14 cellular contexts compared by ENCODE assay signal in the genomic region with DNA sequence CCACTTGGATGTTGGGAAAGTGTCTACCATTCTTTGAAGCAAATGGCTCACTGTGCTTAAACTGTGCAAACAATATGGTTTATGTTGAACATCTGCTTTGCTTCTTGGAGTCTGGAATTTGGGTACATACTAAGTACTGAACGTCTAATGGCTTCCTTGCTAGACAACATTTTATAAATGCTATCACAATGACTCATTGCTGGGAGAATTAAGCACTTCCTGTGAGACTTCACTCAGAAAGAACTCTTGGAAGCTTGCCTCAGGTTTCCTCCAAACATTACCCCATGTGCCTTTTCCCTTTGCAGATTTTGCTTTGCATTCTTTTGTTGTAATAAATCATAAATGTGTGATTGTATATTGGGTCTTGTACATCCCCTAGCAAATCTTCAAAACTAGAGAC.
DNase-seq lines count a peak whose midpoint lies in the region; ATAC-seq and TF ChIP-seq lines count a peak whose summit lies in the region.
"Had no signal": no experiment of that assay in that cellular context is flagged by ENCODE, and none has a peak within 500 bp of the region (broad histone marks: within the 10 kb centered on the region; RNA-seq: fewer than 3 reads in every experiment).

No MANE protein-coding gene starts in this region.

- H3K4me1 ChIP-seq in Peyer's patch, result no peaks in the 10 kb centered on the region
- H3K4me1 ChIP-seq: BLaER1, psoas muscle had no signal

- CTCF ChIA-PET in AG04449 (lab: Yijun Ruan, JAX), result interaction anchor here (0.9 kb wide), 1 partner anchor 67 kb away, joined by 3 read pairs; no protein-coding TSS in a partner anchor
- CTCF ChIA-PET in activated CD8-positive, alpha-beta T cell treated with anti-CD3 and anti-CD28 coated beads for 36 hours (lab: Charles Lee), result no interaction called here

- no peaks in the 10 kb centered on the region for H3K27me3 Mint-ChIP-seq in activated CD8-positive, alpha-beta T cell treated with anti-CD3 and anti-CD28 coated beads for 36 hours
- H3K27me3 Mint-ChIP-seq: activated B cell treated with CpG ODN at 0.5 μM for 24 hours had no signal

- H3K27me3 ChIP-seq in Peyer's patch, result no peaks in the 10 kb centered on the region
- H3K27me3 ChIP-seq: BLaER1 had no signal

- POLR2A ChIA-PET in AG04449 (lab: Yijun Ruan, JAX), result interaction anchor here (0.6 kb wide), 1 partner anchor 15 kb away, joined by 3 read pairs; no protein-coding TSS in a partner anchor
- POLR2A ChIA-PET in activated CD8-positive, alpha-beta T cell treated with anti-CD3 and anti-CD28 coated beads for 36 hours (lab: Charles Lee), result no interaction called here

- H3K27ac ChIP-seq in Peyer's patch, result no peak overlapping the region
- H3K27ac ChIP-seq: BLaER1, psoas muscle had no signal

- H3K9me3 ChIP-seq in Peyer's patch, result no peaks in the 10 kb centered on the region
- H3K9me3 ChIP-seq: BLaER1, psoas muscle had no signal

- no peaks in the 10 kb centered on the region for H3K36me3 ChIP-seq in Peyer's patch
- H3K36me3 ChIP-seq: BLaER1 had no signal

- ATAC-seq in activated CD8-positive, alpha-beta T cell treated with anti-CD3 and anti-CD28 coated beads for 36 hours, result no peak
- ATAC-seq: activated T-cell treated with anti-CD3 and anti-CD28 coated beads, Interleukin-2, amount 50 U/mL, for 72 hours; psoas muscle had no signal

- no peaks in the 10 kb centered on the region for H3K4me1 Mint-ChIP-seq in activated CD8-positive, alpha-beta T cell treated with anti-CD3 and anti-CD28 coated beads for 36 hours (ENCODE audit: low read depth)
- H3K4me1 Mint-ChIP-seq: activated B cell treated with CpG ODN at 0.5 μM for 24 hours had no signal

- H3K36me3 Mint-ChIP-seq in activated CD8-positive, alpha-beta T cell treated with anti-CD3 and anti-CD28 coated beads for 36 hours (ENCODE audit: low read depth), result no peaks in the 10 kb centered on the region

- peak; percentile 67 for DNase-seq in AG04449 (ENCODE audit: low read depth, low spot score)
- DNase-seq in HS-27A (ENCODE audit: low read depth), result peak; percentile 83
- peak; percentile 86 to 92 for DNase-seq in cardiac fibroblast (ENCODE audit: low read depth in 2 of 2)
- DNase-seq in kidney glomerular epithelial cell (lab: John Stamatoyannopoulos, UW), result peak; percentile 48
- DNase-seq in NCI-H1105 (lab: John Stamatoyannopoulos, UW), result no peak
- DNase-seq in Peyer's patch, result no peak
- DNase-seq in G401 (ENCODE audit: low spot score), result no peak
- no peak for DNase-seq in activated CD8-positive, alpha-beta T cell treated with anti-CD3 and anti-CD28 coated beads for 36 hours
- DNase-seq: activated B cell treated with CpG ODN at 0.5 μM for 24 hours; activated T-cell treated with anti-CD3 and anti-CD28 coated beads, Interleukin-2, amount 50 U/mL, for 72 hours; head of caudate nucleus; NCI-H2227 treated with DMSO at 0.1 percent for 48 hours; psoas muscle had no signal

- H3K4me3 Mint-ChIP-seq in activated CD8-positive, alpha-beta T cell treated with anti-CD3 and anti-CD28 coated beads for 36 hours, result no peak overlapping the region
- H3K4me3 Mint-ChIP-seq: activated B cell treated with CpG ODN at 0.5 μM for 24 hours; activated T-cell treated with anti-CD3 and anti-CD28 coated beads, Interleukin-2, amount 50 U/mL, for 72 hours had no signal

- H3K27ac Mint-ChIP-seq in activated CD8-positive, alpha-beta T cell treated with anti-CD3 and anti-CD28 coated beads for 36 hours, result no peak overlapping the region
- H3K27ac Mint-ChIP-seq: activated B cell treated with CpG ODN at 0.5 μM for 24 hours; activated T-cell treated with anti-CD3 and anti-CD28 coated beads, Interleukin-2, amount 50 U/mL, for 72 hours had no signal

- H3K9me3 Mint-ChIP-seq in activated CD8-positive, alpha-beta T cell treated with anti-CD3 and anti-CD28 coated beads for 36 hours, result no peaks in the 10 kb centered on the region

- intact Hi-C loops in activated CD8-positive, alpha-beta T cell treated with anti-CD3 and anti-CD28 coated beads for 36 hours (cut with micrococcal nuclease), result no loop called here

- in situ Hi-C loops in G401 (cut with HindIII; ENCODE audit: low sequenced_read_pairs), result no loop called here

- no peak overlapping the region for H3K4me3 ChIP-seq in AG04449 (ENCODE audit: low read depth, low read length)
- no peak overlapping the region for H3K4me3 ChIP-seq in cardiac fibroblast (replicated peaks in 1 of 2; ENCODE audit: low read depth in 2 of 2, low read length in 2 of 2)
- H3K4me3 ChIP-seq in Peyer's patch, result no peak overlapping the region
- H3K4me3 ChIP-seq: BLaER1, psoas muscle had no signal

- no peak for TF ChIP-seq POLR2A in Peyer's patch (IDR thresholded peaks at IDR 0.05)

- TF ChIP-seq CTCF in AG04449 (IDR thresholded peaks at IDR 0.05; ENCODE audit: insufficient read depth, low read length, missing control alignments) (no peak), cardiac fibroblast (IDR thresholded peaks at IDR 0.05; ENCODE audit: low read depth, low read length) (no peak), Peyer's patch (IDR thresholded peaks at IDR 0.05) (no peak)
- TF ChIP-seq CTCF in activated CD8-positive, alpha-beta T cell treated with anti-CD3 and anti-CD28 coated beads for 36 hours (IDR thresholded peaks at IDR 0.05), result no peak

Comparison
In these comparisons a context has a peak if more than half of its experiments do, and no peak if none do; other contexts are left out.
1. DNase-seq: peak in AG04449 (single experiment), HS-27A (single experiment), cardiac fibroblast (2 of 2) and kidney glomerular epithelial cell (single experiment); none in NCI-H1105 (single experiment), Peyer's patch (0 of 3), G401 (single experiment) and activated CD8-positive, alpha-beta T cell treated with anti-CD3 and anti-CD28 coated beads for 36 hours (single experiment).